ENCODE assay signal across 8 cellular contexts in genomic region chr11:68843052-68843561, GRCh38.
DNase-seq lines count a peak whose midpoint lies in the region; ATAC-seq and TF ChIP-seq lines count a peak whose summit lies in the region.

No MANE protein-coding gene starts in this region.

- TF ChIP-seq CTCF in VCaP (conservative IDR thresholded peaks at IDR 0.05) (no peak), parathyroid adenoma (IDR thresholded peaks at IDR 0.05) (no peak)

- no peaks in the 10 kb centered on the region for H3K27me3 ChIP-seq in parathyroid adenoma (ENCODE audit: control insufficient read depth, insufficient read depth, low read length)

- no peaks in the 10 kb centered on the region for H3K79me2 ChIP-seq in parathyroid adenoma

- peak overlapping the region; percentile 53 for H3K4me2 ChIP-seq in parathyroid adenoma (ENCODE audit: low read length)

- no peaks in the 10 kb centered on the region for H3K36me3 ChIP-seq in parathyroid adenoma (ENCODE audit: control insufficient read depth, insufficient read depth, low read length)

- H3K9ac ChIP-seq in parathyroid adenoma: no peak overlapping the region

- DNase-seq in activated gamma-delta T cell treated with Interleukin-2 at 50 U/mL for 16 hours: peak; percentile 33
- no peak for DNase-seq in activated gamma-delta T cell (lab: John Stamatoyannopoulos, UW)
- peak; percentile 32 for DNase-seq in effector CD8-positive, alpha-beta T cell (lab: John Stamatoyannopoulos, UW)

- peaks cover 15% of the 10 kb centered on the region for H3K4me1 ChIP-seq in parathyroid adenoma

- peak overlapping the region; percentile 31 for H3K4me3 ChIP-seq in parathyroid adenoma (ENCODE audit: low read depth, low read length)

- H3K9me3 ChIP-seq in parathyroid adenoma (ENCODE audit: control insufficient read depth, low read length): no peaks in the 10 kb centered on the region

- H2AFZ ChIP-seq in parathyroid adenoma: peak overlapping the region; percentile 90

- ATAC-seq in GM18498 (IDR thresholded peaks at IDR 0.05; ENCODE audit: unreplicated experiment) (no peak), HG02763 (IDR thresholded peaks at IDR 0.05; ENCODE audit: unreplicated experiment) (no peak), HG03039 (IDR thresholded peaks at IDR 0.05; ENCODE audit: unreplicated experiment) (no peak)

- H3K27ac ChIP-seq in VCaP (peak overlapping the region; percentile 74), parathyroid adenoma (peak overlapping the region; percentile 24)
